In the genomic region with DNA sequence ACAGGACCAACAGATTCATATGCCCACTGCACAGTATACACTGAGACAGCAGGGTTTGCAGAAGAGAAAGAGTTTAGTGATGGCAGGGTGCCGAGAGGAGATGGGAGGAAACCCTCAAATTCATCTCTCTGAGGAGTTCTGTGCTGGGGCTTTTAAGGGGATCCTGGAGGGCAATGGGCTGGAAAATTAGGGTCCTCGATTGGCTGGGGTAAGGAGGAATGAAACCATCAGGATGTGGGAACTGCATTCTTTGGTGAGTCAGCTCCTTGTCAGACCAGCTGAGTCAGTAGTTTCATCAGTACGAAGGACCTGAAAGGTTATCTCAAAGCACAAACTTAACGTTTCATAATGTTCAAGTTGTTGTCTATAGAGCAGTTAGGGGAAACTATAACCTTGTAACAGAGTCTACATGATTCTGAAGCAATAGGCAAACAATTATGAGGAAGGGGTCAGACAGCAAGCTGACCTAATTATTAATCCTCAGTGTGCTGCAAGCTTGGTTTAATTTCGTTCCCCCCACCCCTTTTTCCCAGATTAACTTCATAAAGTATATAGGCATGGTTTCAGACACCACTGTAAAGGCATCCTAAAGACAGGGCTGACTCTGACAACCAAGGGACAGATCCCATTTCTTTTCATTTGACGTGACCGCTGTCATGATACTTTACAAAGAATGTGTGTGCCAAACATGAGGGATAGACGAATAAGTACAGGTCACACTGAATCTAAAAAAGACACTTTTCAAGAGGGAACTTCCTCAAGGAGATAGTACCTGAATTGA, we compare ENCODE assay signal across 8 cellular contexts. TPM values are rescaled to one million over a fixed set of nuclear protein-coding genes. Genes with fewer than 3 reads are reported as not detected.
DNase-seq lines count a peak whose midpoint lies in the region; ATAC-seq and TF ChIP-seq lines count a peak whose summit lies in the region.

No MANE protein-coding gene starts in this region.

- DNase-seq in GM04503 (ENCODE audit: low read depth) (peak; percentile 34), NAMALWA (ENCODE audit: low spot score) (peak; percentile 28), dermis blood vessel endothelial cell (peak; percentile 65), neural crest cell (ENCODE audit: low read depth, low spot score) (no peak), sciatic nerve (ENCODE audit: low spot score) (no peak), inferior parietal cortex (ENCODE audit: extremely low spot score) (no peak), SK-N-DZ (ENCODE audit: low spot score) (no peak)
- no peak for DNase-seq in activated T-cell treated with anti-CD3 and anti-CD28 coated beads, Interleukin-2, amount 50 U/mL, for 1 hour

- TF ChIP-seq CTCF in neural crest cell (conservative IDR thresholded peaks at IDR 0.05) = no peak

- no peaks in the 10 kb centered on the region for H3K9me3 Mint-ChIP-seq in neural crest cell

- H3K27me3 Mint-ChIP-seq in neural crest cell (ENCODE audit: low read depth) = no peaks in the 10 kb centered on the region

- ATAC-seq in sciatic nerve = no peak

- H3K4me1 Mint-ChIP-seq in neural crest cell = peaks cover 23% of the 10 kb centered on the region

- peaks cover 25% of the 10 kb centered on the region for H3K36me3 Mint-ChIP-seq in neural crest cell (ENCODE audit: low read depth)

- intact Hi-C loops in sciatic nerve (cut with DNase I) = no loop called here

- no peak overlapping the region for H3K4me3 Mint-ChIP-seq in neural crest cell

- peak overlapping the region; percentile 45 for H3K27ac Mint-ChIP-seq in neural crest cell (ENCODE audit: unreplicated experiment)

RNA-seq across cellular contexts. Expression of a gene that starts 1.5 kb away (rescaled TPM):
- total RNA-seq in dermis blood vessel endothelial cell (127 and 144 TPM in 2 replicates), neural crest cell (139 and 147 TPM in 2 replicates), sciatic nerve (114 TPM)
- 129 and 134 TPM in 2 replicates for polyA plus RNA-seq in SK-N-DZ (2014; cell fraction: cytosol; rRNA removed)
- 54.2 and 64.7 TPM in 2 replicates for polyA plus RNA-seq in SK-N-DZ (2014; cell fraction: nucleus; rRNA removed)

RNA-seq across cellular contexts. Expression of a gene that starts 52.9 kb away (rescaled TPM):
- total RNA-seq in dermis blood vessel endothelial cell = 1.0 and 1.1 TPM in 2 replicates
- 65.2 and 68.8 TPM in 2 replicates for total RNA-seq in neural crest cell
- total RNA-seq in sciatic nerve = 109 TPM
- 106 and 113 TPM in 2 replicates for polyA plus RNA-seq in SK-N-DZ (2014; cell fraction: cytosol; rRNA removed)
- polyA plus RNA-seq in SK-N-DZ (2014; cell fraction: nucleus; rRNA removed) = 38.1 and 46.7 TPM in 2 replicates

Comparison
In these comparisons a context has a peak if more than half of its experiments do, and no peak if none do; other contexts are left out.
1. DNase-seq: peak in GM04503 (single experiment), NAMALWA (single experiment) and dermis blood vessel endothelial cell (single experiment); none in neural crest cell (single experiment), sciatic nerve (single experiment), activated T-cell treated with anti-CD3 and anti-CD28 coated beads, Interleukin-2, amount 50 U/mL, for 1 hour (single experiment), inferior parietal cortex (single experiment) and SK-N-DZ (single experiment).
2. RNA of a gene that starts 52.9 kb away (total RNA-seq): 109 TPM in sciatic nerve (single experiment) and 65.2 to 68.8 TPM in neural crest cell; 1.0 to 1.1 TPM in dermis blood vessel endothelial cell; every median in the first group is over 10 times any median in the second.